In the genomic region with DNA sequence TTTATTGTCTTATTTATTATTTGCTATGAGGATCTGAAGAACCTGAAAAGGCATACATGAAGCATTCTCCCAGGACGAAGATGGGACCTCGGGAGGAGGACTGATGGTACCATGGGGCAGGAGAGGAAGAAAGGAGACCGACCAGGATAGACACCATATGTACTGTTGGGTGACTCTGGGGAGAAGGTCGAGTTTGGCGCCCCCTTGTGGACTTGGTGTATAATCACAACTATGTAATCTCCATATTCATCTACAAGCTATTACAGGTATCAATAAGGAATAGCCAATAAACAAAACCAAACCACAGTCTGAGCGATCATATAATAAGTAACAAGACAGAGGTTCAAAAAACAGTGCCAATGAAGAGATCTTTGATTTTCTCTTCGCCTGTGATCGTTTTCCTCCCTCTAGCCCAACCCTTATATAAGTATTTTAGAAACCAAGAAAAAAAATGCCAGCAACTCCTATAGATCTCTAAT, we compare ENCODE assay signal across 9 cellular contexts.
DNase-seq lines count a peak whose midpoint lies in the region; ATAC-seq, FAIRE-seq and TF ChIP-seq lines count a peak whose summit lies in the region.
"Had no signal": no experiment of that assay in that cellular context is flagged by ENCODE, and none has a peak within 500 bp of the region (broad histone marks: within the 10 kb centered on the region; RNA-seq: fewer than 3 reads in every experiment).

No MANE protein-coding gene starts in this region.

- ATAC-seq in HG03439 (IDR thresholded peaks at IDR 0.05; ENCODE audit: unreplicated experiment) (peak; percentile 81), naive B cell (ENCODE audit: low read depth in 2 of 2) (peak; percentile 48 to 59)
- ATAC-seq in activated CD8-positive, alpha-beta T cell treated with anti-CD3 and anti-CD28 coated beads, Interleukin-2, amount 10 ng/mL, durations not matched to agents 7 days and 5 days: peak; percentile 68
- peak; percentile 63 for ATAC-seq in stimulated activated effector memory CD8-positive, alpha-beta T cell treated with anti-CD3 and anti-CD28 coated beads, Interleukin-12 subunit alpha, Interleukin-12 subunit beta, amount 100 ng/mL, for 72 hours

- no peaks in the 10 kb centered on the region for H3K9me3 ChIP-seq in endodermal cell (ENCODE audit: control insufficient read depth, low read length)

- CTCF ChIA-PET in activated CD8-positive, alpha-beta T cell treated with anti-CD3 and anti-CD28 coated beads, Interleukin-2, amount 10 ng/mL, durations not matched to agents 7 days and 5 days (lab: Charles Lee): interaction anchor here (0.6 to 2.3 kb wide), 24 partner anchors 9 to 1743 kb away, joined by 3 to 13 read pairs (median 4); no protein-coding TSS in a partner anchor

- H3K36me3 ChIP-seq in endodermal cell (ENCODE audit: control insufficient read depth, insufficient read depth, low read length): no peaks in the 10 kb centered on the region

- DNase-seq in A172 (ENCODE audit: low spot score) (peak; percentile 32), GM18507 (ENCODE audit: extremely low spot score, insufficient read length, low read depth) (peak; percentile 45), NCI-H748 (lab: John Stamatoyannopoulos, UW; ENCODE audit: unreplicated experiment) (peak; percentile 59), endodermal cell (peak; percentile 84), naive B cell (peak; percentile 37)
- DNase-seq in activated CD8-positive, alpha-beta T cell treated with anti-CD3 and anti-CD28 coated beads, Interleukin-2, amount 10 ng/mL, durations not matched to agents 7 days and 5 days: peak; percentile 80
- DNase-seq in stimulated activated effector memory CD8-positive, alpha-beta T cell treated with anti-CD3 and anti-CD28 coated beads, Interleukin-12 subunit alpha, Interleukin-12 subunit beta, amount 100 ng/mL, for 72 hours (ENCODE audit: low spot score in 2 of 2): peak; percentile 63 to 83

- peak; percentile 87 for TF ChIP-seq CTCF in endodermal cell (conservative IDR thresholded peaks at IDR 0.05)

- peaks cover 7% of the 10 kb centered on the region for H3K27me3 ChIP-seq in endodermal cell (ENCODE audit: control insufficient read depth, insufficient read depth, low read length, poor library complexity, severe bottlenecking)

- peaks cover 9% of the 10 kb centered on the region for H3K27me3 Mint-ChIP-seq in activated CD8-positive, alpha-beta T cell treated with anti-CD3 and anti-CD28 coated beads, Interleukin-2, amount 10 ng/mL, durations not matched to agents 7 days and 5 days (ENCODE audit: low read depth)
- H3K27me3 Mint-ChIP-seq in endodermal cell (ENCODE audit: insufficient read depth) (peaks cover 8% of the 10 kb centered on the region), naive B cell (peaks cover 0 to 15% (median 9%) of the 10 kb centered on the region in 3 donors)

- no peak overlapping the region for H3K9ac ChIP-seq in endodermal cell (ENCODE audit: extremely low read depth, low read length, poor library complexity, severe bottlenecking)

- no peaks in the 10 kb centered on the region for H3K36me3 Mint-ChIP-seq in activated CD8-positive, alpha-beta T cell treated with anti-CD3 and anti-CD28 coated beads, Interleukin-2, amount 10 ng/mL, durations not matched to agents 7 days and 5 days (ENCODE audit: low read depth)
- H3K36me3 Mint-ChIP-seq in endodermal cell (ENCODE audit: low read depth): no peaks in the 10 kb centered on the region
- H3K36me3 Mint-ChIP-seq in naive B cell: no peaks in the 10 kb centered on the region
- H3K36me3 Mint-ChIP-seq in stimulated activated effector memory CD8-positive, alpha-beta T cell treated with anti-CD3 and anti-CD28 coated beads, Interleukin-12 subunit alpha, Interleukin-12 subunit beta, amount 100 ng/mL, for 72 hours: no peaks in the 10 kb centered on the region

- H3K27ac Mint-ChIP-seq in activated CD8-positive, alpha-beta T cell treated with anti-CD3 and anti-CD28 coated beads, Interleukin-2, amount 10 ng/mL, durations not matched to agents 7 days and 5 days: no peak overlapping the region
- H3K27ac Mint-ChIP-seq in endodermal cell (no peak overlapping the region), naive B cell (peak overlapping the region in 1 of 6 donors; percentile 77)
- H3K27ac Mint-ChIP-seq in stimulated activated effector memory CD8-positive, alpha-beta T cell treated with anti-CD3 and anti-CD28 coated beads, Interleukin-12 subunit alpha, Interleukin-12 subunit beta, amount 100 ng/mL, for 72 hours: no peak overlapping the region
- H3K27ac Mint-ChIP-seq: stimulated activated naive CD8-positive, alpha-beta T cell treated with anti-CD3 and anti-CD28 coated beads, Interleukin-15, Interleukin-2, amounts not matched to agents 100 ng/mL and 50 ng/mL, for 24 hours had no signal

- H3K27ac ChIP-seq in endodermal cell (ENCODE audit: low read depth, low read length): no peak overlapping the region

- H3K4me3 Mint-ChIP-seq in activated CD8-positive, alpha-beta T cell treated with anti-CD3 and anti-CD28 coated beads, Interleukin-2, amount 10 ng/mL, durations not matched to agents 7 days and 5 days: no peak overlapping the region
- H3K4me3 Mint-ChIP-seq in endodermal cell: no peak overlapping the region
- no peak overlapping the region for H3K4me3 Mint-ChIP-seq in naive B cell
- no peak overlapping the region for H3K4me3 Mint-ChIP-seq in stimulated activated effector memory CD8-positive, alpha-beta T cell treated with anti-CD3 and anti-CD28 coated beads, Interleukin-12 subunit alpha, Interleukin-12 subunit beta, amount 100 ng/mL, for 72 hours
- H3K4me3 Mint-ChIP-seq: stimulated activated naive CD8-positive, alpha-beta T cell treated with anti-CD3 and anti-CD28 coated beads, Interleukin-15, Interleukin-2, amounts not matched to agents 100 ng/mL and 50 ng/mL, for 24 hours had no signal

- H3K4me3 ChIP-seq in endodermal cell (ENCODE audit: low read length): no peak overlapping the region

- H3K4me1 ChIP-seq in endodermal cell (ENCODE audit: control insufficient read depth, insufficient read depth, low read length): peaks cover 2% of the 10 kb centered on the region

- 53 to 58% methylated on average over 4 to 8 of the region's 8 CpGs for WGBS in endodermal cell (ENCODE audit: insufficient coverage in 1 of 2, insufficient read length in 1 of 2), 2 experiments

- no peaks in the 10 kb centered on the region for H3K9me3 Mint-ChIP-seq in activated CD8-positive, alpha-beta T cell treated with anti-CD3 and anti-CD28 coated beads, Interleukin-2, amount 10 ng/mL, durations not matched to agents 7 days and 5 days (ENCODE audit: insufficient read depth)
- H3K9me3 Mint-ChIP-seq in endodermal cell (no peaks in the 10 kb centered on the region), naive B cell (no peaks in the 10 kb centered on the region)
- H3K9me3 Mint-ChIP-seq in stimulated activated effector memory CD8-positive, alpha-beta T cell treated with anti-CD3 and anti-CD28 coated beads, Interleukin-12 subunit alpha, Interleukin-12 subunit beta, amount 100 ng/mL, for 72 hours: no peaks in the 10 kb centered on the region
- H3K9me3 Mint-ChIP-seq: stimulated activated naive CD8-positive, alpha-beta T cell treated with anti-CD3 and anti-CD28 coated beads, Interleukin-15, Interleukin-2, amounts not matched to agents 100 ng/mL and 50 ng/mL, for 24 hours had no signal

- FAIRE-seq in GM18507 (lab: Jason Lieb, UNC): peak; percentile 82

- H3K4me1 Mint-ChIP-seq in activated CD8-positive, alpha-beta T cell treated with anti-CD3 and anti-CD28 coated beads, Interleukin-2, amount 10 ng/mL, durations not matched to agents 7 days and 5 days (ENCODE audit: low read depth): no peaks in the 10 kb centered on the region
- H3K4me1 Mint-ChIP-seq in endodermal cell: no peaks in the 10 kb centered on the region
- no peaks in the 10 kb centered on the region for H3K4me1 Mint-ChIP-seq in naive B cell
- H3K4me1 Mint-ChIP-seq in stimulated activated effector memory CD8-positive, alpha-beta T cell treated with anti-CD3 and anti-CD28 coated beads, Interleukin-12 subunit alpha, Interleukin-12 subunit beta, amount 100 ng/mL, for 72 hours: peaks cover 7% of the 10 kb centered on the region

- POLR2A ChIA-PET in activated CD8-positive, alpha-beta T cell treated with anti-CD3 and anti-CD28 coated beads, Interleukin-2, amount 10 ng/mL, durations not matched to agents 7 days and 5 days (lab: Charles Lee): no interaction called here

Comparison
In these comparisons a context has a peak if more than half of its experiments do, and no peak if none do; other contexts are left out.
1. DNase-seq: peak in every context shown above with its lines; median percentile 84 in endodermal cell; 80 in activated CD8-positive, alpha-beta T cell treated with anti-CD3 and anti-CD28 coated beads, Interleukin-2, amount 10 ng/mL, durations not matched to agents 7 days and 5 days; 73 in stimulated activated effector memory CD8-positive, alpha-beta T cell treated with anti-CD3 and anti-CD28 coated beads, Interleukin-12 subunit alpha, Interleukin-12 subunit beta, amount 100 ng/mL, for 72 hours; 59 in NCI-H748; 45 in GM18507; 37 in naive B cell; 32 in A172.